In the genomic region with DNA sequence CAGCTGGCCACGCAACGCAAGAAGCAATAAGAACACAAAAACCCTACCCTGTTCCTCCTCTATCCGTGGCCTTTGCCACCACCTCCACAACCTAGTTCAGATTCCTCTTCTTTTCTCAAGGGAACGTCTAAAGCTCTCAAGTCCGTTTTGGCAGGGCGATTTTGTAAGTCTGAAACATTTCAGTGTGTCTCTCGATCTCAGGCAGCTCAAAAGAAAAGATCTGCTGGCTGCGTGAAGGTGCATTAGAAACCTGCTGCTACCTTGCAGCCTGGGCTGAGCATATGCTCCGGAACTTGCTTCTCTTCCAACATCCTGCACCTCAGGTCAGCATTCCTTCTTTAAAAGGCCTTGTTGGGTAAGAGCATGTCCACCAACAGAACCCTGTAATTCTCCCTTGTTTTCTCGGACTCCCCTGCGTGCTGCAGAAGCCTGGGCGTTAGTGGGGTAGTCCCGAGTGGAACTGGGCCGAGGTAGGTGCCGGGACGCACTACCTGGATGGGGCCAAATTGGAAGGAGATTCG, we compare ENCODE assay signal across 8 cellular contexts. TPM values are rescaled to one million over a fixed set of nuclear protein-coding genes. Genes with fewer than 3 reads are reported as not detected.
A peak's percentile ranks its signal among the peaks of the same experiment; 100 is the strongest.
DNase-seq lines count a peak whose midpoint lies in the region; ATAC-seq, FAIRE-seq and TF ChIP-seq lines count a peak whose summit lies in the region.

No MANE protein-coding gene starts in this region.

- H3K4me3 ChIP-seq in NB4 (ENCODE audit: low read depth, low read length): peak overlapping the region; percentile 72
- peak overlapping the region; percentile 51 for H3K4me3 ChIP-seq in naive thymus-derived CD4-positive, alpha-beta T cell (ENCODE audit: low read length)

- CTCF ChIA-PET in naive thymus-derived CD4-positive, alpha-beta T cell (lab: Charles Lee): no interaction called here

- DNase-seq in DMS53 treated with DMSO at 0.1 percent for 48 hours (lab: John Stamatoyannopoulos, UW; ENCODE audit: unreplicated experiment) (peak; percentile 41), NB4 (ENCODE audit: low read depth) (peak; percentile 61), dermis blood vessel endothelial cell (peak; percentile 5), CD1c-positive myeloid dendritic cell (ENCODE audit: extremely low spot score) (no peak), OCI-M2 (lab: John Stamatoyannopoulos, UW; ENCODE audit: unreplicated experiment) (no peak), GM19240 (ENCODE audit: insufficient read length, low spot score) (no peak), frontal cortex (ENCODE audit: low spot score in 2 of 2) (no peak)
- DNase-seq in naive thymus-derived CD4-positive, alpha-beta T cell: peak in 3 of 9 donors; percentile 3 to 16 (median 7)

- H3K36me3 Mint-ChIP-seq in naive thymus-derived CD4-positive, alpha-beta T cell: peaks cover 0 to 2% (median 0%) of the 10 kb centered on the region in 5 donors

- POLR2A ChIA-PET in naive thymus-derived CD4-positive, alpha-beta T cell (lab: Charles Lee): no interaction called here

- peaks cover 0 to 59% (median 12%) of the 10 kb centered on the region in 5 donors for H3K27me3 Mint-ChIP-seq in naive thymus-derived CD4-positive, alpha-beta T cell

- peak overlapping the region; percentile 31 for H3K27ac ChIP-seq in naive thymus-derived CD4-positive, alpha-beta T cell (ENCODE audit: low read depth, low read length)

- H3K36me3 ChIP-seq in naive thymus-derived CD4-positive, alpha-beta T cell (ENCODE audit: control insufficient read depth in 2 of 3, insufficient read depth in 3 of 3, low read length in 3 of 3): no peaks in the 10 kb centered on the region

- H3K4me1 ChIP-seq in naive thymus-derived CD4-positive, alpha-beta T cell (ENCODE audit: control insufficient read depth in 2 of 2, insufficient read depth in 2 of 2, low read length in 2 of 2): peaks cover 4 to 10% of the 10 kb centered on the region in 2 donors

- peaks cover 6 to 29% (median 21%) of the 10 kb centered on the region in 7 donors for H3K4me1 Mint-ChIP-seq in naive thymus-derived CD4-positive, alpha-beta T cell

- no peak for TF ChIP-seq POLR2A in NB4 (IDR thresholded peaks at IDR 0.05; ENCODE audit: extremely low read depth, insufficient read length)

- intact Hi-C loops in naive thymus-derived CD4-positive, alpha-beta T cell (cut with micrococcal nuclease): loop anchor here in 1 of 2 donors (1.0 kb wide), 1 partner anchor 637 kb away; the partner anchor contains the start of genes KIF18A and METTL15

- no peak for TF ChIP-seq CTCF in NB4 (IDR thresholded peaks at IDR 0.05; ENCODE audit: low read depth, low read length)

- H3K9me3 Mint-ChIP-seq in naive thymus-derived CD4-positive, alpha-beta T cell: no peaks in the 10 kb centered on the region

- H3K27me3 ChIP-seq in naive thymus-derived CD4-positive, alpha-beta T cell (ENCODE audit: control insufficient read depth in 2 of 2, insufficient read depth in 2 of 2, low read length in 2 of 2): no peaks in the 10 kb centered on the region

- no peak for ATAC-seq in naive thymus-derived CD4-positive, alpha-beta T cell

- H3K27ac Mint-ChIP-seq in naive thymus-derived CD4-positive, alpha-beta T cell: peak overlapping the region in 2 of 9 donors; percentile 0 to 1

- H3K4me3 Mint-ChIP-seq in naive thymus-derived CD4-positive, alpha-beta T cell: peak overlapping the region; percentile 60 to 92 (median 80)

- H3K9me3 ChIP-seq in naive thymus-derived CD4-positive, alpha-beta T cell (ENCODE audit: control insufficient read depth in 2 of 3, low read length in 3 of 3): no peaks in the 10 kb centered on the region

- FAIRE-seq in frontal cortex (lab: Jason Lieb, UNC): no peak

RNA-seq across cellular contexts. Expression of gene LGR4, which starts 1.5 kb away (rescaled TPM):
- 1.9 and 3.6 TPM in 2 replicates for total RNA-seq in dermis blood vessel endothelial cell
- total RNA-seq in naive thymus-derived CD4-positive, alpha-beta T cell: 1 to 10 TPM in 2 of 5 experiments, under 1 TPM in 3; 0.05 to 1.5 (median 0.95) TPM
- polyA plus RNA-seq in naive thymus-derived CD4-positive, alpha-beta T cell: under 1 TPM; 0.05 to 0.07 TPM
- total RNA-seq in frontal cortex: 17.1 TPM

RNA-seq across cellular contexts. Expression of gene LIN7C, which starts 35.4 kb away (rescaled TPM):
- total RNA-seq in dermis blood vessel endothelial cell: 38.9 and 44.4 TPM in 2 replicates
- total RNA-seq in naive thymus-derived CD4-positive, alpha-beta T cell: 10 to 100 TPM; 21.4 to 31.3 (median 25.4) TPM
- 10 to 100 TPM; 11.5 to 12.9 TPM for polyA plus RNA-seq in naive thymus-derived CD4-positive, alpha-beta T cell
- 342 TPM for total RNA-seq in frontal cortex

Comparison
In these comparisons a context has a peak if more than half of its experiments do, and no peak if none do; other contexts are left out.
1. DNase-seq: peak in DMS53 treated with DMSO at 0.1 percent for 48 hours (single experiment), NB4 (single experiment) and dermis blood vessel endothelial cell (single experiment); none in CD1c-positive myeloid dendritic cell (single experiment), OCI-M2 (single experiment), GM19240 (single experiment) and frontal cortex (0 of 2).